In genomic region chr2:197450485-197450884, GRCh38 we compare ENCODE assay signal across 15 cellular contexts.
"Had no signal": no experiment of that assay in that cellular context is flagged by ENCODE, and none has a peak within 500 bp of the region (broad histone marks: within the 10 kb centered on the region; RNA-seq: fewer than 3 reads in every experiment).

No MANE protein-coding gene starts in this region.

- H3K27me3 Mint-ChIP-seq: activated CD4-positive, alpha-beta T cell treated with anti-CD3 and anti-CD28 coated beads for 36 hours; activated naive CD8-positive, alpha-beta T cell had no signal

- H3K27ac Mint-ChIP-seq: activated CD4-positive, alpha-beta T cell treated with anti-CD3 and anti-CD28 coated beads for 36 hours; activated naive CD8-positive, alpha-beta T cell; activated T-helper 1 cell treated with anti-CD3 and anti-CD28 coated beads, Interleukin-12 subunit alpha, Interleukin-12 subunit beta, Interleukin-2, Interleukin-4 antibody, amounts not matched to agents 30 ng/mL and 10 ng/mL and 1 ng/mL, durations not matched to agents 14 hours and 24 hours and 36 hours; natural killer cell; WTC11 had no signal

- H3K36me3 ChIP-seq: gastroesophageal sphincter, heart left ventricle, thyroid gland had no signal

- H3K27me3 ChIP-seq: heart left ventricle, thyroid gland had no signal

- H3K9me3 ChIP-seq: gastroesophageal sphincter, heart left ventricle, thyroid gland had no signal

- H3K36me3 Mint-ChIP-seq: WTC11 had no signal

- H3K27ac ChIP-seq: gastroesophageal sphincter, heart left ventricle, parathyroid adenoma, thyroid gland had no signal

- ATAC-seq: activated CD4-positive, alpha-beta T cell treated with anti-CD3 and anti-CD28 coated beads for 36 hours; gastroesophageal sphincter; heart left ventricle; natural killer cell; WTC11 had no signal

- DNase-seq: activated CD4-positive, alpha-beta T cell treated with anti-CD3 and anti-CD28 coated beads, Interleukin-2, amount 50 U/mL, for 48 hours; cerebellar nuclear complex; cortex of kidney; effector CD4-positive, alpha-beta T cell; natural killer cell; stimulated activated CD8-positive, alpha-beta memory T cell treated with anti-CD3 and anti-CD28 coated beads, Interleukin-4, amount 100 ng/mL, for 48 hours; stimulated activated naive CD4-positive, alpha-beta T cell had no signal

- H3K4me3 Mint-ChIP-seq: activated CD4-positive, alpha-beta T cell treated with anti-CD3 and anti-CD28 coated beads for 36 hours; activated T-helper 1 cell treated with anti-CD3 and anti-CD28 coated beads, Interleukin-12 subunit alpha, Interleukin-12 subunit beta, Interleukin-2, Interleukin-4 antibody, amounts not matched to agents 30 ng/mL and 10 ng/mL and 1 ng/mL, durations not matched to agents 14 hours and 24 hours and 36 hours; natural killer cell; WTC11 had no signal

- H3K4me3 ChIP-seq: gastroesophageal sphincter, heart left ventricle, thyroid gland had no signal

- H3K9me3 Mint-ChIP-seq: activated T-helper 1 cell treated with anti-CD3 and anti-CD28 coated beads, Interleukin-12 subunit alpha, Interleukin-12 subunit beta, Interleukin-2, Interleukin-4 antibody, amounts not matched to agents 30 ng/mL and 10 ng/mL and 1 ng/mL, durations not matched to agents 14 hours and 24 hours and 36 hours; natural killer cell; WTC11 had no signal
